In the genomic region with DNA sequence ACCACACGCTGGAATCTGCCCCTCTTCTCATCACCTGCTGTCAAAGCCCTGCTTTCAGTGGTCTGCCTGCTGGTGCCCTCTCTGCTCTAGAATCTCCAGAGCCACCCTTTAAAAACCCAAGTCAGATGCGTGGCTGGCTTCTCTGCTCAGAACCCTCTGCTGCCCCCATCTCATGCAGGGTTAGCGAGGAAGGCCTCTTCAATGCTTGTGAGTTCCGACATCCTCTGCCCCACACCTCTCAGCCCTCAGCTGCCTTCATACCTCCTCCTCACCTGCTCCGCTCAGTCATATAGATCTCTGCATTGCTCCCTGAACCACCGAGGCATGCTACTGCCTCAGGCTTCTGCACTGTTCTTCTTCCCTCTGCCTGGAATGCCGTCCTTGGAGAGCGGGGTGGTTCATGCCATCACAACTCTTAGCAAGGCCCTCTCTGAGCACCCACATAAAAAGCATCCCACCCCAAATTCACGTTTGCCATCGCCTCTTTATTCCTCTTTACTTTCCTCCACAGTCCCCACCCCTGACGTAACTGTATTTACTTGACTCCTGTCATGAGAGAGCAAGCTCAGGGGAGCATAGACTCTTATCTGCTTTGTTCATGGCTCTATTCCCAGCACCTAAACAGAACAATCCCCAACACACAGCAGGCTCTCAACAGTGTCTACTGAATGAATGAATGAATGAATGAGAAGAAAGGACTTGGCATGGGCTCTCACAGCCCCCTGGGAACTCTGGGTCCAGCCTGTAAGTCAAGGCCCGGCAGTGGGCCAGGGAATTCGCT, we compare ENCODE assay signal across 13 cellular contexts. TPM values are rescaled to one million over a fixed set of nuclear protein-coding genes. Genes with fewer than 3 reads are reported as not detected.
A peak's percentile ranks its signal among the peaks of the same experiment; 100 is the strongest.
DNase-seq lines count a peak whose midpoint lies in the region; ATAC-seq and TF ChIP-seq lines count a peak whose summit lies in the region.
"Had no signal": no experiment of that assay in that cellular context is flagged by ENCODE, and none has a peak within 500 bp of the region (broad histone marks: within the 10 kb centered on the region; RNA-seq: fewer than 3 reads in every experiment).

No MANE protein-coding gene starts in this region.

- H2BK15ac ChIP-seq in mesendoderm (replicated peaks; ENCODE audit: low read depth), result no peak overlapping the region

- DNase-seq in SJCRH30, result peak; percentile 40 to 51
- peak; percentile 39 for DNase-seq in fibroblast of pulmonary artery (ENCODE audit: low read depth)
- DNase-seq in mesendoderm, result no peak
- no peak for DNase-seq in tibial artery
- no peak for DNase-seq in NOMO-1 (lab: John Stamatoyannopoulos, UW; ENCODE audit: unreplicated experiment in 2 of 2)
- DNase-seq in AML-193 (lab: John Stamatoyannopoulos, UW), result no peak
- DNase-seq: activated CD4-positive, CD25-positive, alpha-beta regulatory T cell; activated CD8-positive, alpha-beta memory T cell treated with anti-CD3 and anti-CD28 coated beads, Interleukin-2, amount 50 U/mL, for 4 hours; GDM1; MM.1S; NCI-H2171; stimulated activated naive CD4-positive, alpha-beta T cell treated with Interleukin-2 at 50 U/mL for 16 hours had no signal

- no peak overlapping the region for H3K4ac ChIP-seq in mesendoderm (ENCODE audit: low read depth, low read length)

- H3K4me1 ChIP-seq in SJCRH30 (peaks cover 43% of the 10 kb centered on the region), mesendoderm (ENCODE audit: control insufficient read depth, low read depth, low read length) (peaks cover 13% of the 10 kb centered on the region), tibial artery (peaks cover 0 to 57% (median 34%) of the 10 kb centered on the region in 4 donors)

- no peak overlapping the region for H3K23ac ChIP-seq in mesendoderm (ENCODE audit: low read length)

- no peak overlapping the region for H4K8ac ChIP-seq in mesendoderm (ENCODE audit: low read depth, low read length)

- no peak overlapping the region for H2BK120ac ChIP-seq in mesendoderm (ENCODE audit: low read depth, low read length)

- peaks cover 96% of the 10 kb centered on the region for H3K79me2 ChIP-seq in mesendoderm (ENCODE audit: control insufficient read depth, insufficient read depth, low read length)

- H3K56ac ChIP-seq in mesendoderm (ENCODE audit: low read length), result peak overlapping the region; percentile 52

- no peak overlapping the region for H3K4me2 ChIP-seq in mesendoderm (ENCODE audit: low read length)

- TF ChIP-seq CTCF in fibroblast of pulmonary artery (IDR thresholded peaks at IDR 0.05; ENCODE audit: low read length, missing control alignments), result no peak
- no peak for TF ChIP-seq CTCF in tibial artery (IDR thresholded peaks at IDR 0.05)

- H3K4me3 ChIP-seq in SJCRH30 (no peak overlapping the region), fibroblast of pulmonary artery (replicated peaks; ENCODE audit: low read depth, low read length) (no peak overlapping the region), mesendoderm (ENCODE audit: low read length) (no peak overlapping the region), tibial artery (no peak overlapping the region)

- no peak for ATAC-seq in HG03520 (IDR thresholded peaks at IDR 0.05; ENCODE audit: unreplicated experiment)

- no peak overlapping the region for H2AK5ac ChIP-seq in mesendoderm (ENCODE audit: low read length)

- no peak overlapping the region for H3K18ac ChIP-seq in mesendoderm (ENCODE audit: low read length)

- no peak overlapping the region for H2BK5ac ChIP-seq in mesendoderm (ENCODE audit: low read length)

- H3K27me3 ChIP-seq in SJCRH30 (no peaks in the 10 kb centered on the region), mesendoderm (ENCODE audit: insufficient read depth, low read length, poor library complexity) (no peaks in the 10 kb centered on the region), tibial artery (no peaks in the 10 kb centered on the region)

- no peaks in the 10 kb centered on the region for H3K9me3 ChIP-seq in SJCRH30 (replicated peaks)
- no peaks in the 10 kb centered on the region for H3K9me3 ChIP-seq in tibial artery

- no CpG with 5 or more reads among the region's 13 CpGs for WGBS in mesendoderm (ENCODE audit: extremely low coverage, insufficient coverage, low lambda C conversion rate)

- intact Hi-C loops in tibial artery (cut with DNase I; ENCODE audit: low total_unique reads), result no loop called here

- H3K79me1 ChIP-seq in mesendoderm (ENCODE audit: low read length), result peaks cover 46% of the 10 kb centered on the region

- H3K27ac ChIP-seq in SJCRH30, result no peak overlapping the region
- H3K27ac ChIP-seq in mesendoderm (ENCODE audit: low read depth, low read length), result no peak overlapping the region
- peak overlapping the region; percentile 51 to 56 for H3K27ac ChIP-seq in tibial artery

- H3K36me3 ChIP-seq in SJCRH30 (peaks cover 16% of the 10 kb centered on the region), mesendoderm (ENCODE audit: control insufficient read depth, insufficient read depth, low read length) (no peaks in the 10 kb centered on the region), tibial artery (no peaks in the 10 kb centered on the region)

- H3K9ac ChIP-seq in mesendoderm (ENCODE audit: low read length), result no peak overlapping the region

- H4K5ac ChIP-seq in mesendoderm (ENCODE audit: low read length), result no peak overlapping the region

RNA-seq across cellular contexts. Expression of a gene that starts 10.4 kb away (rescaled TPM):
- total RNA-seq in SJCRH30 (2014; rRNA removed; shearing (Covaris generic)), result 14.7 and 14.9 TPM in 2 replicates
- polyA plus RNA-seq in mesendoderm (2013, experiment 1 of 2), result 13.4 TPM
- polyA plus RNA-seq in mesendoderm (2013, experiment 2 of 2), result 13.5 TPM

Comparison
In these comparisons a context has a peak if more than half of its experiments do, and no peak if none do; other contexts are left out.
1. DNase-seq: peak in SJCRH30 (2 of 2) and fibroblast of pulmonary artery (single experiment); none in mesendoderm (single experiment), tibial artery (0 of 2), NOMO-1 (0 of 2) and AML-193 (0 of 2).
2. H3K27ac ChIP-seq: peak in tibial artery (2 of 2); none in SJCRH30 (single experiment) and mesendoderm (single experiment).